In the genomic region with DNA sequence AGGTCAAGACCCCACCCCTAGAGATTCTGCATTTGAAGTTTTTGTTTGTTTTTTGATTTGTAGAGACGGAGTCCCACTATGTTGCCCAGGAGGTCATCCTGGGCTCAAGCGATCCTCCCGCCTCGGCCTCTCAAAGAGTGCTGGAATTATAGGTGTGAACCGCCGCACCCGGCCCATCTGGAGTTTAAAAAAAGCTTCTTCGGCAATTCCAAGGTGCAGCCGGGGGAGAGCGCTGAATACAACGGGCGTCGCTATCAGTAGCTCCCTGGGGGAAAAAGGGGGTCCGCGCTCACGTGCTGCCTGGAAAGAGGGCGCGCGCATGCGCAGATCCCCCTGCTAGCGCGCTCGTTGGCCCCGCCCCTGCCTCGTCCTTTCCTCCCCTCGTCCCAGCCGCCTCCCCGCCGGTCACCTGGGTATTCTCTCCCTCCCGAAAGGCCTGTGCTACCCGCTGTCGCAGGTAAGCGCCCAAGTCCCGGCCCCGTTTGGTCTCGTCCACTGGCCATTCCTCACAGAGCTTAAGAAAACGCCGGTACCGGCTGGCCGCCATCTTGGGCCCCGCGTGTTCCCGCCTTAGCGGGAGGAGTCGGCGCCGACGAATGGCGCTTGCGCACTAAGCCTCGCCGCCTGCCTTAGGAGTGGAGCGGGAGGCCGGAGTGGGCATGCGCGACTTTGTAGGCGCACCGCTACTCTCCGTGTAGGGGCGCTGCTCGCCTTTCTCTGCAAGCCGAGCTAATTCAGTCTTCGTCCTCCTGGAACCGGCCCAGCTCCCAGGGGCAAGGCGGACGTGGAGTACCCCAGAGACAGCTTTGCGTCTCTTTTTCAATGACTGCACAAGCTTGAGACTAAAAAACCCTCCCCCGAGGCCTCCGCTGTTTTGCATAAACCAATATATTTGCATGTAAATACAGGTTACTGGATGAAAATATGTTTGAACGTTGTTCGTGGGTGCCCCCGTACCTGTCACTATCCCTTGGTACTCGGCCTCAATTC, we compare ENCODE assay signal across 1 cellular context.
TF ChIP-seq lines count a peak whose summit lies in the region.

TSS of gene UQCC2 (minus strand) at position 561 of the 990 bp plus-strand sequence. CDS start at position 547, 14 bp downstream.

TF ChIP-seq in HepG2, 621 proteins besides CTCF, POLR2A, EP300 and RAD21 (continued from another document and continues in another):
- TF ChIP-seq, protein P1, sequence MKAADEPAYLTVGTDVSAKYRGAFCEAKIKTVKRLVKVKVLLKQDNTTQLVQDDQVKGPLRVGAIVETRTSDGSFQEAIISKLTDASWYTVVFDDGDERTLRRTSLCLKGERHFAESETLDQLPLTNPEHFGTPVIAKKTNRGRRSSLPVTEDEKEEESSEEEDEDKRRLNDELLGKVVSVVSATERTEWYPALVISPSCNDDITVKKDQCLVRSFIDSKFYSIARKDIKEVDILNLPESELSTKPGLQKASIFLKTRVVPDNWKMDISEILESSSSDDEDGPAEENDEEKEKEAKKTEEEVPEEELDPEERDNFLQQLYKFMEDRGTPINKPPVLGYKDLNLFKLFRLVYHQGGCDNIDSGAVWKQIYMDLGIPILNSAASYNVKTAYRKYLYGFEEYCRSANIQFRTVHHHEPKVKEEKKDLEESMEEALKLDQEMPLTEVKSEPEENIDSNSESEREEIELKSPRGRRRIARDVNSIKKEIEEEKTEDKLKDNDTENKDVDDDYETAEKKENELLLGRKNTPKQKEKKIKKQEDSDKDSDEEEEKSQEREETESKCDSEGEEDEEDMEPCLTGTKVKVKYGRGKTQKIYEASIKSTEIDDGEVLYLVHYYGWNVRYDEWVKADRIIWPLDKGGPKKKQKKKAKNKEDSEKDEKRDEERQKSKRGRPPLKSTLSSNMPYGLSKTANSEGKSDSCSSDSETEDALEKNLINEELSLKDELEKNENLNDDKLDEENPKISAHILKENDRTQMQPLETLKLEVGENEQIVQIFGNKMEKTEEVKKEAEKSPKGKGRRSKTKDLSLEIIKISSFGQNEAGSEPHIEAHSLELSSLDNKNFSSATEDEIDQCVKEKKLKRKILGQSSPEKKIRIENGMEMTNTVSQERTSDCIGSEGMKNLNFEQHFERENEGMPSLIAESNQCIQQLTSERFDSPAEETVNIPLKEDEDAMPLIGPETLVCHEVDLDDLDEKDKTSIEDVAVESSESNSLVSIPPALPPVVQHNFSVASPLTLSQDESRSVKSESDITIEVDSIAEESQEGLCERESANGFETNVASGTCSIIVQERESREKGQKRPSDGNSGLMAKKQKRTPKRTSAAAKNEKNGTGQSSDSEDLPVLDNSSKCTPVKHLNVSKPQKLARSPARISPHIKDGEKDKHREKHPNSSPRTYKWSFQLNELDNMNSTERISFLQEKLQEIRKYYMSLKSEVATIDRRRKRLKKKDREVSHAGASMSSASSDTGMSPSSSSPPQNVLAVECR (CRISPR knock-in tag; IDR thresholded peaks at IDR 0.05; ENCODE audit: borderline replicate concordance), result peak; percentile 89
- TF ChIP-seq, protein P2, sequence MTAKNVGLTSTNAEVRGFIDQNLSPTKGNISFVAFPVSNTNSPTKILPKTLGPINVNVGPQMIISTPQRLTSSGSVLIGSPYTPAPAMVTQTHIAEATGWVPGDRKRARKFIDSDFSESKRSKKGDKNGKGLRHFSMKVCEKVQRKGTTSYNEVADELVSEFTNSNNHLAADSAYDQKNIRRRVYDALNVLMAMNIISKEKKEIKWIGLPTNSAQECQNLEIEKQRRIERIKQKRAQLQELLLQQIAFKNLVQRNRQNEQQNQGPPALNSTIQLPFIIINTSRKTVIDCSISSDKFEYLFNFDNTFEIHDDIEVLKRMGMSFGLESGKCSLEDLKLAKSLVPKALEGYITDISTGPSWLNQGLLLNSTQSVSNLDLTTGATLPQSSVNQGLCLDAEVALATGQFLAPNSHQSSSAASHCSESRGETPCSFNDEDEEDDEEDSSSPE (CRISPR knock-in tag; IDR thresholded peaks at IDR 0.05), result peak; percentile 97
- TF ChIP-seq, protein P3, sequence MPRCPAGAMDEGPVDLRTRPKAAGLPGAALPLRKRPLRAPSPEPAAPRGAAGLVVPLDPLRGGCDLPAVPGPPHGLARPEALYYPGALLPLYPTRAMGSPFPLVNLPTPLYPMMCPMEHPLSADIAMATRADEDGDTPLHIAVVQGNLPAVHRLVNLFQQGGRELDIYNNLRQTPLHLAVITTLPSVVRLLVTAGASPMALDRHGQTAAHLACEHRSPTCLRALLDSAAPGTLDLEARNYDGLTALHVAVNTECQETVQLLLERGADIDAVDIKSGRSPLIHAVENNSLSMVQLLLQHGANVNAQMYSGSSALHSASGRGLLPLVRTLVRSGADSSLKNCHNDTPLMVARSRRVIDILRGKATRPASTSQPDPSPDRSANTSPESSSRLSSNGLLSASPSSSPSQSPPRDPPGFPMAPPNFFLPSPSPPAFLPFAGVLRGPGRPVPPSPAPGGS (CRISPR knock-in tag; IDR thresholded peaks at IDR 0.05), result peak; percentile 91; the same call in 1 of the 2 replicates
- peak; percentile 76; the same call in 1 of the 2 replicates for TF ChIP-seq KDM5A (IDR thresholded peaks at IDR 0.05; ENCODE audit: borderline replicate concordance, low read length)
- TF ChIP-seq, protein P4, sequence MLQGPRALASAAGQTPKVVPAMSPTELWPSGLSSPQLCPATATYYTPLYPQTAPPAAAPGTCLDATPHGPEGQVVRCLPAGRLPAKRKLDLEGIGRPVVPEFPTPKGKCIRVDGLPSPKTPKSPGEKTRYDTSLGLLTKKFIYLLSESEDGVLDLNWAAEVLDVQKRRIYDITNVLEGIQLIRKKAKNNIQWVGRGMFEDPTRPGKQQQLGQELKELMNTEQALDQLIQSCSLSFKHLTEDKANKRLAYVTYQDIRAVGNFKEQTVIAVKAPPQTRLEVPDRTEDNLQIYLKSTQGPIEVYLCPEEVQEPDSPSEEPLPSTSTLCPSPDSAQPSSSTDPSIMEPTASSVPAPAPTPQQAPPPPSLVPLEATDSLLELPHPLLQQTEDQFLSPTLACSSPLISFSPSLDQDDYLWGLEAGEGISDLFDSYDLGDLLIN (CRISPR knock-in tag; IDR thresholded peaks at IDR 0.05; ENCODE audit: borderline replicate concordance), result no peak
- no peak for TF ChIP-seq ZNF7 (CRISPR knock-in tag; IDR thresholded peaks at IDR 0.05)
- TF ChIP-seq RFX1 (IDR thresholded peaks at IDR 0.05), result no peak
- no peak; the same call in 1 of the 2 replicates for TF ChIP-seq PLSCR1 (CRISPR knock-in tag; IDR thresholded peaks at IDR 0.05; ENCODE audit: borderline replicate concordance)
- TF ChIP-seq KLF15 (CRISPR knock-in tag; IDR thresholded peaks at IDR 0.05; ENCODE audit: borderline replicate concordance), result peak; percentile 84; the same call in 1 of the 2 replicates
- peak; percentile 53; the same call in 1 of the 2 replicates for TF ChIP-seq ZNF318 (CRISPR knock-in tag; IDR thresholded peaks at IDR 0.05)
- TF ChIP-seq ZBTB4 (CRISPR knock-in tag; IDR thresholded peaks at IDR 0.05; ENCODE audit: borderline replicate concordance), result peak; percentile 82; the same call in 1 of the 2 replicates
- TF ChIP-seq ZNF260 (CRISPR knock-in tag; IDR thresholded peaks at IDR 0.05; ENCODE audit: borderline replicate concordance, low read depth), result no peak
- no peak for TF ChIP-seq DPF2 (CRISPR knock-in tag; IDR thresholded peaks at IDR 0.05; ENCODE audit: borderline replicate concordance, low read depth)
- peak; percentile 43 for TF ChIP-seq PAXIP1 (CRISPR knock-in tag; conservative IDR thresholded peaks at IDR 0.05)
- TF ChIP-seq ISL2 (CRISPR knock-in tag; IDR thresholded peaks at IDR 0.05), result peak; percentile 55; the same call in 1 of the 2 replicates
